ENCODE assay signal across 15 cellular contexts in the genomic region with DNA sequence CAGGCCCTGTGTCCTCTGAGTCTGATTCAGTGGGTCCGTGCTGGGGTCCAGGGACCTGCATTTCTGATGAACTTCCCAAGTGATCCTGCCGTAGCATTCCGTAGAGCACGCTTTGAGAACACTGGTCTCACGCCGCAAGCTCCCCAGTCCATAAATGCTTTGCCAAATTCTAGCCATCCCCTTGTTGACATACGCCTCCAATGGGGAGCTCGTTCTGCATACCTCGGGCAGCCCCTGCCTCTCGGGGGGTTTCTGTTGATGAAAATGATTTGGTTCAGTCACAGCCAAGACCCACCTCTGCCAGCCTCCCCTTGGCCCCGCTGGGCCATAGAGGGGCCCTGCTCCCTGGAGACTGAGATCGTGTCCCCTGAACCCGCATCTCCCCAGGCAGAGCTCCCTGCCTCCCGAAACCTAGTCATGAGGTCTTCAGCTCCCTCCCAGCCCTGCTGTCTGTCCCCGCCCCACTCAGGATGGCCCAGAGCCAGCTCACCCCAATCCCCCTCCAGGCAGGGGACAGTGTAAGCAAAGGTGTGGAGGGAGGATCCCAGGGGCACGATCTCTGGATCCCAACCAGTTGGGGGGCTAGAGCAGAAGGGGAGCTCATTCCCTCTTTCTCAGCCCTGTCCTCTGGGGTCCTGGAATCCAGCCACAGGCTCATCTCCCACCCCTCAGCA. TPM values are rescaled to one million over a fixed set of nuclear protein-coding genes. Genes with fewer than 3 reads are reported as not detected.
DNase-seq lines count a peak whose midpoint lies in the region; ATAC-seq and TF ChIP-seq lines count a peak whose summit lies in the region.
"Had no signal": no experiment of that assay in that cellular context is flagged by ENCODE, and none has a peak within 500 bp of the region (broad histone marks: within the 10 kb centered on the region; RNA-seq: fewer than 3 reads in every experiment).

No MANE protein-coding gene starts in this region.

- H3K27me3 Mint-ChIP-seq in Calu3 (ENCODE audit: unreplicated experiment) (no peaks in the 10 kb centered on the region), chondrocyte (ENCODE audit: low read depth) (peaks cover 6% of the 10 kb centered on the region)

- peak overlapping the region; percentile 84 for H3K4me2 ChIP-seq in mammary epithelial cell (ENCODE audit: insufficient read depth, low read depth, low read length)

- ATAC-seq in HG03432 (IDR thresholded peaks at IDR 0.05; ENCODE audit: unreplicated experiment) = no peak

- H2AFZ ChIP-seq in mammary epithelial cell (ENCODE audit: low read depth, low read length) = no peak overlapping the region

- dilution Hi-C loops in mammary epithelial cell (cut with HindIII; ENCODE audit: low sequenced_read_pairs) = no loop called here

- H3K36me3 Mint-ChIP-seq in Calu3 (ENCODE audit: insufficient read depth, unreplicated experiment) (peaks cover 34% of the 10 kb centered on the region), chondrocyte (ENCODE audit: low read depth) (no peaks in the 10 kb centered on the region)

- TF ChIP-seq CTCF in Calu3 (IDR thresholded peaks at IDR 0.05; ENCODE audit: unreplicated experiment) (no peak), mammary epithelial cell (conservative IDR thresholded peaks at IDR 0.05 in 1 of 2, IDR thresholded peaks at IDR 0.05 in 1 of 2; ENCODE audit: extremely low read depth in 1 of 2, insufficient read depth in 1 of 2, low read depth in 1 of 2, low read length in 2 of 2) (no peak), chondrocyte (IDR thresholded peaks at IDR 0.05) (no peak)

- DNase-seq in ACHN (peak; percentile 43), Calu3 (peak; percentile 51), mammary epithelial cell (no peak), NCI-H446 (lab: John Stamatoyannopoulos, UW) (no peak), chondrocyte (ENCODE audit: low spot score) (no peak), GF-D8 (lab: John Stamatoyannopoulos, UW) (no peak)
- DNase-seq: activated CD4-positive, CD25-positive, alpha-beta regulatory T cell; NCI-H187; NCI-H524 treated with DMSO at 0.1 percent for 48 hours; nephron progenitor cell; stimulated activated CD4-positive, alpha-beta T cell treated with anti-CD3 and anti-CD28 coated beads, Interleukin-1b, Interleukin-23, amount 100 ng/mL, for 48 hours; SW 1271; thyroid gland had no signal

- H4K20me1 ChIP-seq in mammary epithelial cell (ENCODE audit: insufficient read depth, low read length) = no peaks in the 10 kb centered on the region

- H3K27me3 ChIP-seq in mammary epithelial cell (ENCODE audit: insufficient read depth, low read length) (no peaks in the 10 kb centered on the region), muscle layer of duodenum (ENCODE audit: low read depth, low read length) (no peaks in the 10 kb centered on the region)
- H3K27me3 ChIP-seq: thyroid gland had no signal

- H3K4me1 ChIP-seq in mammary epithelial cell (ENCODE audit: insufficient read depth, low read length) (peaks cover 17% of the 10 kb centered on the region), muscle layer of duodenum (ENCODE audit: control insufficient read depth in 1 of 2, insufficient read depth in 2 of 2, low read length in 2 of 2) (peaks cover 4% of the 10 kb centered on the region in 2 donors)

- no peaks in the 10 kb centered on the region for H3K79me2 ChIP-seq in mammary epithelial cell (ENCODE audit: insufficient read depth, low read length)

- H3K4me3 Mint-ChIP-seq in Calu3 (ENCODE audit: low read depth, unreplicated experiment) (peak overlapping the region; percentile 47), chondrocyte (ENCODE audit: unreplicated experiment) (no peak overlapping the region)
- H3K4me3 Mint-ChIP-seq: nephron progenitor cell had no signal

- 88% methylated on average over 10 of the region's 16 CpGs for WGBS in mammary epithelial cell (ENCODE audit: low coverage, missing lambda C conversion rate)

- H3K36me3 ChIP-seq in mammary epithelial cell (ENCODE audit: insufficient read depth, low read length) = no peaks in the 10 kb centered on the region
- H3K36me3 ChIP-seq in muscle layer of duodenum (ENCODE audit: control insufficient read depth in 1 of 2, insufficient read depth in 2 of 2, low read length in 2 of 2) = no peaks in the 10 kb centered on the region
- H3K36me3 ChIP-seq: thyroid gland had no signal

- no peak overlapping the region for H3K27ac ChIP-seq in mammary epithelial cell (ENCODE audit: insufficient read depth, low read depth, low read length)
- peak overlapping the region; percentile 4 for H3K27ac ChIP-seq in muscle layer of duodenum (ENCODE audit: low read length)
- H3K27ac ChIP-seq: thyroid gland had no signal

- peak overlapping the region; percentile 88 for H3K27ac Mint-ChIP-seq in Calu3 (ENCODE audit: unreplicated experiment)
- no peak overlapping the region for H3K27ac Mint-ChIP-seq in chondrocyte (ENCODE audit: unreplicated experiment)
- H3K27ac Mint-ChIP-seq: nephron progenitor cell had no signal

- BruUV-seq in Calu3 (replicated peaks; lab: Mats Ljungman, UMichigan) (TSS peak; percentile 42), mammary epithelial cell (replicated peaks; lab: Mats Ljungman, UMichigan) (no TSS peak)

- intact Hi-C loops in Calu3 (cut with micrococcal nuclease; ENCODE audit: unreplicated experiment) = loop anchor here (5.0 kb wide), 1 partner anchor 55 kb away; no protein-coding TSS in a partner anchor
- intact Hi-C loops in mammary epithelial cell (cut with micrococcal nuclease) = no loop called here

- H3K9me3 Mint-ChIP-seq in Calu3 (ENCODE audit: low read depth, unreplicated experiment) (no peaks in the 10 kb centered on the region), chondrocyte (ENCODE audit: low read depth) (no peaks in the 10 kb centered on the region)
- H3K9me3 Mint-ChIP-seq: nephron progenitor cell had no signal

- H3K4me1 Mint-ChIP-seq in Calu3 (ENCODE audit: low read depth, unreplicated experiment) (peaks cover 43% of the 10 kb centered on the region), chondrocyte (ENCODE audit: low read depth) (peaks cover 6% of the 10 kb centered on the region)

- H3K4me3 ChIP-seq in mammary epithelial cell (replicated peaks in 1 of 3; ENCODE audit: insufficient read depth in 1 of 3, low read depth in 2 of 3, low read length in 3 of 3) = no peak overlapping the region
- H3K4me3 ChIP-seq in muscle layer of duodenum (ENCODE audit: low read depth in 1 of 2, low read length in 2 of 2) = no peak overlapping the region
- H3K4me3 ChIP-seq: thyroid gland had no signal

- in situ Hi-C loops in ACHN (cut with HindIII; ENCODE audit: low pct_ligation_motif_present, low pct_unique_long_range_greater_than_20kb, low sequenced_read_pairs) (no loop called here), mammary epithelial cell (cut with MboI; ENCODE audit: low sequenced_read_pairs in 2 of 2) (no loop called here)

- CTCF ChIA-PET in Calu3 (lab: Charles Lee) (interaction anchor here (0.7 to 2.0 kb wide), 4 partner anchors 11 to 27 kb away, joined by 3 to 9 read pairs (median 3); no protein-coding TSS in a partner anchor), mammary epithelial cell (lab: Charles Lee; ENCODE audit: low non-redundant PET) (no interaction called here)

- H3K9ac ChIP-seq in mammary epithelial cell (ENCODE audit: insufficient read depth, low read length) = no peak overlapping the region

- H3K9me3 ChIP-seq in mammary epithelial cell (replicated peaks; ENCODE audit: insufficient read depth, low read length) (no peaks in the 10 kb centered on the region), muscle layer of duodenum (ENCODE audit: control insufficient read depth in 1 of 2, low read length in 2 of 2) (no peaks in the 10 kb centered on the region)
- H3K9me3 ChIP-seq: thyroid gland had no signal

RNA-seq across cellular contexts. Expression of a gene that starts 16.2 kb away (rescaled TPM):
- 63.4 and 104 TPM in 2 replicates for total RNA-seq in Calu3 (2022)
- under 1 TPM in 1 of 2 donors, not detected in 1; 0.67 TPM for total RNA-seq in mammary epithelial cell
- not detected for polyA plus RNA-seq in mammary epithelial cell
- 1.3 TPM for polyA minus RNA-seq in mammary epithelial cell
- 0.70 to 0.87 TPM in 2 of 3 replicates, not detected in the other for total RNA-seq in chondrocyte

RNA-seq across cellular contexts. Expression of a gene that starts 48.7 kb away (rescaled TPM):
- 1.4 and 2.1 TPM in 2 replicates for total RNA-seq in Calu3 (2022)
- total RNA-seq in mammary epithelial cell = not detected
- polyA plus RNA-seq in mammary epithelial cell = not detected
- not detected for polyA minus RNA-seq in mammary epithelial cell
- not detected in 3 replicates for total RNA-seq in chondrocyte

Comparison
In these comparisons a context has a peak if more than half of its experiments do, and no peak if none do; other contexts are left out.
1. DNase-seq: peak in ACHN (single experiment) and Calu3 (single experiment); none in mammary epithelial cell (single experiment), NCI-H446 (0 of 2), chondrocyte (single experiment) and GF-D8 (single experiment).
2. RNA of a gene that starts 16.2 kb away (total RNA-seq): 63.4 to 104 TPM in Calu3; 0.70 to 0.87 TPM in chondrocyte and 0.67 TPM in mammary epithelial cell; every median in the first group is over 10 times any median in the second.